ENCODE assay signal across 36 cellular contexts in the genomic region with DNA sequence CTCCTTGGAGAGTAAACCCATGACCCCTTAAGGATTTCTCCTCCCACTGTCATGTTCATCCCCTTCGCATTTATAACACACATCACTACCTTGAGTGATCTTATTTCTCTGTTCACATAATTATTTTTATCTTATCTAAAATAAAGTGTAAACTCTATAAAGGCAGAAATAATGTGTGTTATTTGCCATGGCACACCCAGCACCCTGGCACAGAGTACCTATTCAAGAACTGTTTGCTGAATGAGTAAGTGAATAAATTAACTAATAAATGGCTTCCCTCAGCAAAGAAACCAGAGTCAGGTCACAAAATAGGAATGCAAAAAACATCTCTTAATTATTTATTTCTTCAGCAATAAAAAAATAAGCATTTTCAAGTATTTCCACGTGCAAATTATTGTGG.
"Had no signal": no experiment of that assay in that cellular context is flagged by ENCODE, and none has a peak within 500 bp of the region (broad histone marks: within the 10 kb centered on the region; RNA-seq: fewer than 3 reads in every experiment).

No MANE protein-coding gene starts in this region.

- DNase-seq: Karpas-422, Kasumi-1, KG1, MG63, MV-4-11, NCI-H1048, NCI-H1092, NCI-H1092 treated with DMSO at 0.1 percent for 48 hours, NCI-H1105, NCI-H1105 treated with DMSO at 0.1 percent for 48 hours, NCI-H1417, NCI-H1417 treated with DMSO at 0.1 percent for 48 hours, NCI-H1436, NCI-H1436 treated with DMSO at 0.1 percent for 48 hours, NCI-H146, NCI-H1694, NCI-H1694 treated with DMSO at 0.1 percent for 48 hours, NCI-H187, NCI-H187 treated with DMSO at 0.1 percent for 48 hours, NCI-H1930, NCI-H2029, NCI-H2029 treated with DMSO at 0.1 percent for 48 hours, NCI-H2081, NCI-H2081 treated with DMSO at 0.1 percent for 48 hours, NCI-H2107, NCI-H2171, NCI-H2171 treated with DMSO at 0.1 percent for 48 hours, NCI-H2227 treated with DMSO at 0.1 percent for 48 hours, NCI-H226, NCI-H345, NCI-H446, NCI-H446 treated with DMSO at 0.1 percent for 48 hours, NCI-H510A, NCI-H510A treated with DMSO at 0.1 percent for 48 hours, NCI-H524 had no signal

- H3K9me3 ChIP-seq: MG63 had no signal

- H3K27me3 ChIP-seq: MG63 had no signal

- H3K36me3 ChIP-seq: MG63 had no signal

- H3K27ac ChIP-seq: KMS-11 had no signal

- H3K4me3 ChIP-seq: MG63 had no signal

- H3K4me2 ChIP-seq: KMS-11 had no signal

- H3K9ac ChIP-seq: KMS-11 had no signal
